ENCODE assay signal across 14 cellular contexts in the genomic region with DNA sequence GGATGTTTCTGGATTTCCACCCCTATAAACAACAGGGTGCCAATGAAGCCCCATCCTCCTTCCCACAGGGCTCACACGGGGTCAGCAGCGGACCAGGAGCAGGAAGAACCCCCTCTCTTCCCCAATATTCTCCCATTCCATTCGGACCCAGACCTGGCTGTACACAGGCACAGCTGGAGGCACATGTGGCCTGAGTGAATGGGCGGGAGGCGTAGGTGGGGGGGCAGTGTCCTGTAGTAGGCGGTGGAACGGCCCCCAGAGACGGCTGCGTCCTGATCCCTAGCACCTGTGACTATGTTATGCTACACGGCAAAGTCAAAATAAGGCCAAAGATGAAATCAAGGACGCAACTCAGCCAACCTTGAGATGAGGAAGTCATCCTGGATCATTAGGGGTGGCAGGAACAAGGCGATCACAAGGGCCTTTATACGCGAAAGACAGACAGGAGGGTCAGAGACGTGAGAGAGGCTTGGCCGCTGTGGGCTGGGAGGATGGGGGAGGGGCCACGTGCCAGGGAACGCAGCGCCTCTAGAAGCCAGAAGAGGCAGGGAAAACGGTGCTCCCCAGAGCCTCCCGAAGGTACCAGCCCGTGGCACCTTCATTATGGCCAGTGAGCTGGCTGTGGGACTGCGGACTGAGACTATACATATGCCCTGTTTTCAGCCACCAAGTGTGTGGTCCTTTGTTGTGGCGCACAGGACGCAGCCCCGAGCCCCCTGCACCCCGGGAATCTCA.
"Had no signal": no experiment of that assay in that cellular context is flagged by ENCODE, and none has a peak within 500 bp of the region (broad histone marks: within the 10 kb centered on the region; RNA-seq: fewer than 3 reads in every experiment).

No MANE protein-coding gene starts in this region.

- H3K4me1 ChIP-seq: pancreas had no signal

- DNase-seq: activated CD4-positive, alpha-beta T cell treated with anti-CD3 and anti-CD28 coated beads, Interleukin-2, amount 50 U/mL, for 1 hour; activated naive CD4-positive, alpha-beta T cell; activated T-cell treated with anti-CD3 and anti-CD28 coated beads for 4 hours; kidney glomerular epithelial cell; midbrain; stimulated activated CD4-positive, alpha-beta T cell treated with anti-CD3 and anti-CD28 coated beads, Interleukin-15, amount 100 ng/mL, for 24 hours; stimulated activated CD4-positive, alpha-beta T cell treated with anti-CD3 and anti-CD28 coated beads, Interleukin-4, amount 100 ng/mL, for 1 hour; stimulated activated naive B cell treated with anti-CD40 and anti-IgM and Interleukin-4, amounts not matched to agents 10 μg/mL and 1 μg/mL and 100 μg/mL, for 72 hours; tibial artery had no signal

- H3K36me3 ChIP-seq: neural progenitor cell, pancreas, tibial artery had no signal

- ATAC-seq: activated CD4-positive, CD25-positive, alpha-beta regulatory T cell treated with anti-CD3 and anti-CD28 coated beads, Interleukin-2, amount 50 U/mL, for 24 hours; pancreas; stimulated activated naive B cell treated with anti-CD40 and anti-IgM and Interleukin-4, amounts not matched to agents 10 μg/mL and 1 μg/mL and 100 μg/mL, for 72 hours had no signal

- H3K4me3 ChIP-seq: hepatocyte, lung, neural progenitor cell, pancreas, tibial artery had no signal

- H3K9me3 ChIP-seq: pancreas had no signal

- H3K27ac ChIP-seq: hepatocyte, neural progenitor cell, pancreas, tibial artery had no signal

- H3K27me3 ChIP-seq: hepatocyte, neural progenitor cell, pancreas had no signal
